In the genomic region with DNA sequence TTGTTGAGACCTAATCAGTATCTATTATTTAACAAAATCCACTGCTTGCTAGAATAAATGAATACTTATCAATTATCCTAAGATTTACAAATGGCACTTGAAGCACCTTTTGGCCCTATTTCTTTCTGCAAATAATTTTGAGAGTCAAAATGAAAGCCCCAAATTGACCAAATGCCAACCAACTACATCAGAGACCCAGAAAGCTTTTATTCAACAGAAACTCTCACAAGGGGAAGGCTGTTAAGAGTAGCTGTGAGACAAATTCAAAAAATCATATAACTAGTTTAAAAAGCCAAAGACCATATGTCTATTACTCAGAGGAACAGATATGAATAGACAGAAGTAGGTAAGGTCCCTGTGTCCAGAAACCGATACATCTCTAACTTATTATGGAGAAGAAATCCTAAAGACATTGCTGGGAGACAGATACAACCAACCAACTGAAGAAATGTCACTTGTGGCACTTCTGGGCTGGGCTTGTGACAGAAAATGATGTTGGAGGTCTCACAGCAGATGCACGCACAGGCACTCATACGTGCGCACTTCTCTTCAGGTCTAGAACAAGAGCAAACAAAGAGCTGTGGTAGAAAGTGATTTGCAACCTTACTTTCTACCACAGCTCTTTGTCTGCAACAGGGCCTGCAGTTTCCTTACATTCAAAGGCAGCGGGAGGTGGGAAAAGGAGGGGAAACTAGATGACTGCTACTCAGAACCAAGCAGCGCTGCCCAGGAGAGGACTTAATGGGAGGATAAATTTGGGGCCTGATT, we compare ENCODE assay signal across 1 cellular context.
TF ChIP-seq lines count a peak whose summit lies in the region.

No MANE protein-coding gene starts in this region.

TF ChIP-seq in GM12878, 131 proteins besides CTCF, POLR2A, EP300 and RAD21 (continued from another document and continues in another):
- TF ChIP-seq USF1 (IDR thresholded peaks at IDR 0.05; ENCODE audit: borderline replicate concordance, extremely low read length, insufficient read depth, low read depth, low read length) (no peak), NBN (IDR thresholded peaks at IDR 0.05) (peak; percentile 87), BCL3 (IDR thresholded peaks at IDR 0.05; ENCODE audit: borderline replicate concordance, insufficient read depth, low read depth, low read length, poor library complexity, severe bottlenecking) (no peak), PML (IDR thresholded peaks at IDR 0.05; ENCODE audit: low read length) (no peak), STAT3 (IDR thresholded peaks at IDR 0.05; ENCODE audit: low read depth, low read length) (no peak), SREBF1 (IDR thresholded peaks at IDR 0.05; ENCODE audit: low read length) (no peak), EZH2 (IDR thresholded peaks at IDR 0.05; ENCODE audit: borderline replicate concordance, control insufficient read depth, low read depth, low read length) (no peak), TAF1 (IDR thresholded peaks at IDR 0.05; ENCODE audit: borderline replicate concordance, low read depth, low read length) (peak; percentile 33; the same call in 1 of the 2 replicates), BACH1 (IDR thresholded peaks at IDR 0.05; ENCODE audit: borderline replicate concordance) (no peak), RBBP5 (conservative IDR thresholded peaks at IDR 0.05) (no peak), PAX5 (IDR thresholded peaks at IDR 0.05; ENCODE audit: borderline replicate concordance, low read depth, low read length) (peak; percentile 71; the same call in 1 of the 2 replicates), ZNF24 (IDR thresholded peaks at IDR 0.05) (peak; percentile 79), RB1 (IDR thresholded peaks at IDR 0.05; ENCODE audit: borderline replicate concordance) (no peak), SMC3 (IDR thresholded peaks at IDR 0.05; ENCODE audit: borderline replicate concordance, low read length) (peak; percentile 15; the same call in 1 of the 2 replicates), CBX3 (IDR thresholded peaks at IDR 0.05; ENCODE audit: borderline replicate concordance, low read depth) (no peak), TCF12 (IDR thresholded peaks at IDR 0.05; ENCODE audit: low read depth, low read length) (peak; percentile 68), POLR2AphosphoS5 (IDR thresholded peaks at IDR 0.05; ENCODE audit: low read length) (peak; percentile 79), JUND (IDR thresholded peaks at IDR 0.05; ENCODE audit: low read depth, low read length) (no peak; the same call in 1 of the 2 replicates), SIX5 (IDR thresholded peaks at IDR 0.05; ENCODE audit: low read depth, low read length, severe bottlenecking) (no peak), YY1 (IDR thresholded peaks at IDR 0.05; ENCODE audit: low read depth, low read length) (0 out of 2 replicates have a peak, but pooled peaks have one; percentile 20), SIN3A (IDR thresholded peaks at IDR 0.05; ENCODE audit: low read depth, low read length) (no peak), SKIL (IDR thresholded peaks at IDR 0.05; ENCODE audit: low read depth, poor library complexity, severe bottlenecking) (peak; percentile 75), SMAD1 (IDR thresholded peaks at IDR 0.05; ENCODE audit: low read depth, partially characterized antibody) (peak; percentile 17), SPI1 (IDR thresholded peaks at IDR 0.05; ENCODE audit: borderline replicate concordance, insufficient read depth, low read depth, low read length) (peak; percentile 31; the same call in 1 of the 2 replicates), RCOR1 (conservative IDR thresholded peaks at IDR 0.05; ENCODE audit: low read depth, low read length) (no peak), KDM1A (IDR thresholded peaks at IDR 0.05; ENCODE audit: borderline replicate concordance) (no peak), CEBPB (IDR thresholded peaks at IDR 0.05; ENCODE audit: borderline replicate concordance in 1 of 2, low read depth in 2 of 2, low read length in 2 of 2) (no peak), HDGF (IDR thresholded peaks at IDR 0.05) (peak; percentile 56; the same call in 1 of the 2 replicates), REST (IDR thresholded peaks at IDR 0.05; ENCODE audit: low read depth, low read length) (0 out of 2 replicates have a peak, but pooled peaks have one; percentile 19), PBX3 (IDR thresholded peaks at IDR 0.05; ENCODE audit: insufficient replicate concordance, low read depth, low read length) (no peak), TCF7 (IDR thresholded peaks at IDR 0.05; ENCODE audit: borderline replicate concordance) (no peak), KAT2A (conservative IDR thresholded peaks at IDR 0.05; ENCODE audit: control insufficient read depth, low read depth, low read length) (no peak)
- TF ChIP-seq, protein P1, sequence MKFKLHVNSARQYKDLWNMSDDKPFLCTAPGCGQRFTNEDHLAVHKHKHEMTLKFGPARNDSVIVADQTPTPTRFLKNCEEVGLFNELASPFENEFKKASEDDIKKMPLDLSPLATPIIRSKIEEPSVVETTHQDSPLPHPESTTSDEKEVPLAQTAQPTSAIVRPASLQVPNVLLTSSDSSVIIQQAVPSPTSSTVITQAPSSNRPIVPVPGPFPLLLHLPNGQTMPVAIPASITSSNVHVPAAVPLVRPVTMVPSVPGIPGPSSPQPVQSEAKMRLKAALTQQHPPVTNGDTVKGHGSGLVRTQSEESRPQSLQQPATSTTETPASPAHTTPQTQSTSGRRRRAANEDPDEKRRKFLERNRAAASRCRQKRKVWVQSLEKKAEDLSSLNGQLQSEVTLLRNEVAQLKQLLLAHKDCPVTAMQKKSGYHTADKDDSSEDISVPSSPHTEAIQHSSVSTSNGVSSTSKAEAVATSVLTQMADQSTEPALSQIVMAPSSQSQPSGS (IDR thresholded peaks at IDR 0.05; ENCODE audit: low read length), result 0 out of 2 replicates have a peak, but pooled peaks have one; percentile 5
- TF ChIP-seq, protein P2, sequence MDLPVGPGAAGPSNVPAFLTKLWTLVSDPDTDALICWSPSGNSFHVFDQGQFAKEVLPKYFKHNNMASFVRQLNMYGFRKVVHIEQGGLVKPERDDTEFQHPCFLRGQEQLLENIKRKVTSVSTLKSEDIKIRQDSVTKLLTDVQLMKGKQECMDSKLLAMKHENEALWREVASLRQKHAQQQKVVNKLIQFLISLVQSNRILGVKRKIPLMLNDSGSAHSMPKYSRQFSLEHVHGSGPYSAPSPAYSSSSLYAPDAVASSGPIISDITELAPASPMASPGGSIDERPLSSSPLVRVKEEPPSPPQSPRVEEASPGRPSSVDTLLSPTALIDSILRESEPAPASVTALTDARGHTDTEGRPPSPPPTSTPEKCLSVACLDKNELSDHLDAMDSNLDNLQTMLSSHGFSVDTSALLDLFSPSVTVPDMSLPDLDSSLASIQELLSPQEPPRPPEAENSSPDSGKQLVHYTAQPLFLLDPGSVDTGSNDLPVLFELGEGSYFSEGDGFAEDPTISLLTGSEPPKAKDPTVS (IDR thresholded peaks at IDR 0.05; ENCODE audit: low read depth, low read length), result no peak
- TF ChIP-seq, protein P3, sequence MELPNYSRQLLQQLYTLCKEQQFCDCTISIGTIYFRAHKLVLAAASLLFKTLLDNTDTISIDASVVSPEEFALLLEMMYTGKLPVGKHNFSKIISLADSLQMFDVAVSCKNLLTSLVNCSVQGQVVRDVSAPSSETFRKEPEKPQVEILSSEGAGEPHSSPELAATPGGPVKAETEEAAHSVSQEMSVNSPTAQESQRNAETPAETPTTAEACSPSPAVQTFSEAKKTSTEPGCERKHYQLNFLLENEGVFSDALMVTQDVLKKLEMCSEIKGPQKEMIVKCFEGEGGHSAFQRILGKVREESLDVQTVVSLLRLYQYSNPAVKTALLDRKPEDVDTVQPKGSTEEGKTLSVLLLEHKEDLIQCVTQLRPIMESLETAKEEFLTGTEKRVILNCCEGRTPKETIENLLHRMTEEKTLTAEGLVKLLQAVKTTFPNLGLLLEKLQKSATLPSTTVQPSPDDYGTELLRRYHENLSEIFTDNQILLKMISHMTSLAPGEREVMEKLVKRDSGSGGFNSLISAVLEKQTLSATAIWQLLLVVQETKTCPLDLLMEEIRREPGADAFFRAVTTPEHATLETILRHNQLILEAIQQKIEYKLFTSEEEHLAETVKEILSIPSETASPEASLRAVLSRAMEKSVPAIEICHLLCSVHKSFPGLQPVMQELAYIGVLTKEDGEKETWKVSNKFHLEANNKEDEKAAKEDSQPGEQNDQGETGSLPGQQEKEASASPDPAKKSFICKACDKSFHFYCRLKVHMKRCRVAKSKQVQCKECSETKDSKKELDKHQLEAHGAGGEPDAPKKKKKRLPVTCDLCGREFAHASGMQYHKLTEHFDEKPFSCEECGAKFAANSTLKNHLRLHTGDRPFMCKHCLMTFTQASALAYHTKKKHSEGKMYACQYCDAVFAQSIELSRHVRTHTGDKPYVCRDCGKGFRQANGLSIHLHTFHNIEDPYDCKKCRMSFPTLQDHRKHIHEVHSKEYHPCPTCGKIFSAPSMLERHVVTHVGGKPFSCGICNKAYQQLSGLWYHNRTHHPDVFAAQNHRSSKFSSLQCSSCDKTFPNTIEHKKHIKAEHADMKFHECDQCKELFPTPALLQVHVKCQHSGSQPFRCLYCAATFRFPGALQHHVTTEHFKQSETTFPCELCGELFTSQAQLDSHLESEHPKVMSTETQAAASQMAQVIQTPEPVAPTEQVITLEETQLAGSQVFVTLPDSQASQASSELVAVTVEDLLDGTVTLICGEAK (IDR thresholded peaks at IDR 0.05; ENCODE audit: borderline replicate concordance), result no peak
- TF ChIP-seq, protein P4, sequence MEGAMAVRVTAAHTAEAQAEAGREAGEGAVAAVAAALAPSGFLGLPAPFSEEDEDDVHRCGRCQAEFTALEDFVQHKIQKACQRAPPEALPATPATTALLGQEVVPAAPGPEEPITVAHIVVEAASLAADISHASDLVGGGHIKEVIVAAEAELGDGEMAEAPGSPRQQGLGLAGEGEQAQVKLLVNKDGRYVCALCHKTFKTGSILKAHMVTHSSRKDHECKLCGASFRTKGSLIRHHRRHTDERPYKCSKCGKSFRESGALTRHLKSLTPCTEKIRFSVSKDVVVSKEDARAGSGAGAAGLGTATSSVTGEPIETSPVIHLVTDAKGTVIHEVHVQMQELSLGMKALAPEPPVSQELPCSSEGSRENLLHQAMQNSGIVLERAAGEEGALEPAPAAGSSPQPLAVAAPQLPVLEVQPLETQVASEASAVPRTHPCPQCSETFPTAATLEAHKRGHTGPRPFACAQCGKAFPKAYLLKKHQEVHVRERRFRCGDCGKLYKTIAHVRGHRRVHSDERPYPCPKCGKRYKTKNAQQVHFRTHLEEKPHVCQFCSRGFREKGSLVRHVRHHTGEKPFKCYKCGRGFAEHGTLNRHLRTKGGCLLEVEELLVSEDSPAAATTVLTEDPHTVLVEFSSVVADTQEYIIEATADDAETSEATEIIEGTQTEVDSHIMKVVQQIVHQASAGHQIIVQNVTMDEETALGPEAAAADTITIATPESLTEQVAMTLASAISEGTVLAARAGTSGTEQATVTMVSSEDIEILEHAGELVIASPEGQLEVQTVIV (IDR thresholded peaks at IDR 0.05; ENCODE audit: borderline replicate concordance, partially characterized antibody), result no peak
